ENCODE assay signal across 7 cellular contexts in genomic region chr12:52010152-52010622, GRCh38. TPM values are rescaled to one million over a fixed set of nuclear protein-coding genes. Genes with fewer than 3 reads are reported as not detected.
A peak's percentile ranks its signal among the peaks of the same experiment; 100 is the strongest.
DNase-seq lines count a peak whose midpoint lies in the region; ATAC-seq, FAIRE-seq and TF ChIP-seq lines count a peak whose summit lies in the region.

No MANE protein-coding gene starts in this region.

- peak overlapping the region; percentile 71 for H3K4me3 ChIP-seq in upper lobe of right lung

- peak overlapping the region; percentile 28 for H3K4me3 Mint-ChIP-seq in mesothelial cell of epicardium

- no peaks in the 10 kb centered on the region for H3K9me3 Mint-ChIP-seq in mesothelial cell of epicardium

- in situ Hi-C loops in GM13977 (cut with MboI; ENCODE audit: low pct_unique_long_range_greater_than_20kb, low sequenced_read_pairs, unreplicated experiment): no loop called here

- TF ChIP-seq CTCF in mesothelial cell of epicardium (IDR thresholded peaks at IDR 0.05; ENCODE audit: unreplicated experiment) (no peak), upper lobe of right lung (IDR thresholded peaks at IDR 0.05) (no peak), GM13977 (IDR thresholded peaks at IDR 0.05; ENCODE audit: extremely low read depth, insufficient read depth, missing control alignments) (no peak)

- FAIRE-seq in endometrium (lab: Jason Lieb, UNC): peak; percentile 79

- H3K36me3 Mint-ChIP-seq in mesothelial cell of epicardium: no peaks in the 10 kb centered on the region

- peaks cover 37% of the 10 kb centered on the region for H3K4me1 ChIP-seq in upper lobe of right lung

- peaks cover 48% of the 10 kb centered on the region for H3K27me3 Mint-ChIP-seq in mesothelial cell of epicardium (ENCODE audit: low read depth)

- no peaks in the 10 kb centered on the region for H3K9me3 ChIP-seq in upper lobe of right lung

- H3K36me3 ChIP-seq in upper lobe of right lung: peaks cover 32% of the 10 kb centered on the region

- ATAC-seq in upper lobe of right lung (peak; percentile 52), GM18502 (IDR thresholded peaks at IDR 0.05; ENCODE audit: poor library complexity, unreplicated experiment) (no peak)

- peaks cover 29% of the 10 kb centered on the region for H3K4me1 Mint-ChIP-seq in mesothelial cell of epicardium

- peak; percentile 89 for DNase-seq in NCI-H82 (lab: John Stamatoyannopoulos, UW)
- DNase-seq in mesothelial cell of epicardium (ENCODE audit: low spot score in 2 of 2, unreplicated experiment in 2 of 2): peak; percentile 67 to 68
- DNase-seq in upper lobe of right lung: peak; percentile 79
- no peak for DNase-seq in MV-4-11 (lab: John Stamatoyannopoulos, UW)
- no peak for DNase-seq in GM13977 (ENCODE audit: low spot score)

- H3K27ac Mint-ChIP-seq in mesothelial cell of epicardium: peak overlapping the region; percentile 85

- H3K27me3 ChIP-seq in upper lobe of right lung: no peaks in the 10 kb centered on the region

- intact Hi-C loops in upper lobe of right lung (cut with DNase I): no loop called here

- peak overlapping the region; percentile 92 for H3K27ac ChIP-seq in upper lobe of right lung

RNA-seq across cellular contexts. Expression of gene TAMALIN, which starts 3.4 kb away (rescaled TPM):
- total RNA-seq in mesothelial cell of epicardium (20.3 to 24.3 TPM (median 22.0 TPM) in 3 replicates), upper lobe of right lung (199 TPM)

RNA-seq across cellular contexts. Expression of gene NR4A1, which starts 41.1 kb away (rescaled TPM):
- total RNA-seq in mesothelial cell of epicardium (138 to 141 TPM (median 141 TPM) in 3 replicates), upper lobe of right lung (67.0 TPM)

RNA-seq across cellular contexts. Expression of gene ACVR1B, which starts 58.7 kb away (rescaled TPM):
- 31.2 to 31.3 TPM (median 31.2 TPM) in 3 replicates for total RNA-seq in mesothelial cell of epicardium
- 33.5 TPM for total RNA-seq in upper lobe of right lung

RNA-seq across cellular contexts. Expression of gene ATG101, which starts 59.6 kb away (rescaled TPM):
- total RNA-seq in mesothelial cell of epicardium (29.4 to 32.8 TPM (median 32.6 TPM) in 3 replicates), upper lobe of right lung (37.3 TPM)

Comparison
In these comparisons a context has a peak if more than half of its experiments do, and no peak if none do; other contexts are left out.
1. DNase-seq: peak in NCI-H82 (single experiment), mesothelial cell of epicardium (2 of 2) and upper lobe of right lung (single experiment); none in MV-4-11 (single experiment) and GM13977 (single experiment).